Comparison of ENCODE assay signal across 13 cellular contexts in the genomic region with DNA sequence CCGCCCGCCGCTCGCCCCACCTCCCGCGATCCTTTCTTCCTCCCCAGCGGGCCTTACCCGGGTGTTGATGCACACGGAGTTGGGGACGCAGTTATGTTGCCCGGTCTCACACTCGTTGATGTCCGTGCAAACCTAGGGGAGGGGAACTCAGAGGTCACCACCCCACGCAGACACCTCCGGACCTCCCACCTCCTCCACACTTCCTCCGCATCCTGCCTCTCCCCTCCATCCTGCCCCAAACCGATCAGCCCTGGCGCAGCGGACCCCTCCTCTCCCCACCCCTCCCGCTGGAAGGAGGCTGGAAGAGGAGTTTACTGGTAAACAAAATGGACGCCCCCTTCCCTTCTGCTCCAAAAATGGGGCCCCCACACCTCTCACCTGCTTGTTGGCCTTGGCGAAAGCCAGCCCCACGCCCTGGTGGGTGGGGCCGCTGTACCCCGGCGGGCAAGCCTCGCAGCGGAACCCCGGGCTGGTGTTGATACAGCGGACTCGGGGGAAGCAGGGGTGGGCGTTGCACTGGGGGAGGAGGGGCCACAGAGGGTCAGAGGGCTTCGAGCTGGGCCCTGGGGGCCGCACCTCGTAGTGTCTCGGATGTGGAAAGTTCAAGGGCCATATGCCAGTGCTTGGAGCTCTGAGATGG. TPM values are rescaled to one million over a fixed set of nuclear protein-coding genes. Genes with fewer than 3 reads are reported as not detected.
DNase-seq lines count a peak whose midpoint lies in the region; ATAC-seq and TF ChIP-seq lines count a peak whose summit lies in the region.
"Had no signal": no experiment of that assay in that cellular context is flagged by ENCODE, and none has a peak within 500 bp of the region (broad histone marks: within the 10 kb centered on the region; RNA-seq: fewer than 3 reads in every experiment).

No MANE protein-coding gene starts in this region.

- peaks cover 35% of the 10 kb centered on the region for H3K27me3 ChIP-seq in OCI-LY3 (ENCODE audit: low read depth, low read length)
- peaks cover 46 to 97% (median 95%) of the 10 kb centered on the region in 3 experiments for H3K27me3 ChIP-seq in neuronal stem cell (ENCODE audit: control insufficient read depth in 3 of 3, insufficient read depth in 3 of 3, low read depth in 1 of 3, low read length in 3 of 3)

- no peak overlapping the region for H3K27ac Mint-ChIP-seq in Calu3 (ENCODE audit: unreplicated experiment)
- H3K27ac Mint-ChIP-seq in effector memory CD8-positive, alpha-beta T cell, result no peak overlapping the region

- no TSS peak for BruUV-seq in Calu3 (replicated peaks; lab: Mats Ljungman, UMichigan)

- H2AFZ ChIP-seq in OCI-LY3 (ENCODE audit: low read depth, low read length) (no peak overlapping the region), neuronal stem cell (ENCODE audit: low read length) (no peak overlapping the region)

- H3K4me1 ChIP-seq in OCI-LY3 (ENCODE audit: low read length), result peaks cover 31% of the 10 kb centered on the region
- H3K4me1 ChIP-seq in neuronal stem cell (ENCODE audit: control insufficient read depth in 2 of 2, insufficient read depth in 1 of 2, low read depth in 1 of 2, low read length in 2 of 2), result peaks cover 5 to 18% of the 10 kb centered on the region in 2 donors
- H3K4me1 ChIP-seq: foreskin keratinocyte had no signal

- peak overlapping the region; percentile 70 for H2AK5ac ChIP-seq in neuronal stem cell (ENCODE audit: low read depth, low read length)

- peak overlapping the region; percentile 88 for H3K4me2 ChIP-seq in OCI-LY3 (ENCODE audit: low read length)
- no peak overlapping the region for H3K4me2 ChIP-seq in neuronal stem cell (ENCODE audit: insufficient read depth, low read length, poor library complexity, severe bottlenecking)

- H3K4me3 Mint-ChIP-seq in Calu3 (ENCODE audit: low read depth, unreplicated experiment), result peak overlapping the region; percentile 3
- peak overlapping the region; percentile 72 to 92 for H3K4me3 Mint-ChIP-seq in effector memory CD8-positive, alpha-beta T cell

- TF ChIP-seq CTCF in Calu3 (IDR thresholded peaks at IDR 0.05; ENCODE audit: unreplicated experiment) (no peak), OCI-LY3 (IDR thresholded peaks at IDR 0.05; ENCODE audit: low read depth, low read length) (no peak)

- H3K4me3 ChIP-seq in OCI-LY3 (ENCODE audit: low read length) (peak overlapping the region; percentile 75), neuronal stem cell (ENCODE audit: low read length in 2 of 2) (peak overlapping the region in 1 of 2 donors; percentile 14)

- peaks cover 18% of the 10 kb centered on the region for H3K4me1 Mint-ChIP-seq in Calu3 (ENCODE audit: low read depth, unreplicated experiment)
- peaks cover 35 to 36% of the 10 kb centered on the region in 2 donors for H3K4me1 Mint-ChIP-seq in effector memory CD8-positive, alpha-beta T cell (ENCODE audit: low read depth in 2 of 2)

- H3K36me3 ChIP-seq in OCI-LY3 (replicated peaks; ENCODE audit: low read depth, low read length), result no peaks in the 10 kb centered on the region
- H3K36me3 ChIP-seq in neuronal stem cell (replicated peaks in 1 of 2; ENCODE audit: control insufficient read depth in 2 of 2, insufficient read depth in 2 of 2, low read length in 2 of 2), result no peaks in the 10 kb centered on the region
- H3K36me3 ChIP-seq: Peyer's patch had no signal

- H3K27ac ChIP-seq in OCI-LY3 (ENCODE audit: low read length) (no peak overlapping the region), neuronal stem cell (replicated peaks; ENCODE audit: low read length) (no peak overlapping the region)
- H3K27ac ChIP-seq: foreskin keratinocyte, Peyer's patch had no signal

- H3K18ac ChIP-seq in neuronal stem cell (ENCODE audit: low read length), result peak overlapping the region; percentile 80

- H2BK15ac ChIP-seq in neuronal stem cell (ENCODE audit: low read length), result peak overlapping the region; percentile 43

- no peaks in the 10 kb centered on the region for H4K20me1 ChIP-seq in OCI-LY3 (ENCODE audit: insufficient read depth, low read length)

- no CpG with 5 or more reads among the region's 36 CpGs for WGBS in neuronal stem cell (ENCODE audit: extremely low coverage in 2 of 2, insufficient read length in 2 of 2, insufficient replicate concordance in 1 of 2), 2 donors

- no peak overlapping the region for H2BK12ac ChIP-seq in neuronal stem cell (ENCODE audit: low read length)

- no peak overlapping the region for H4K8ac ChIP-seq in neuronal stem cell (ENCODE audit: low read depth, low read length)

- no peak overlapping the region for H2BK120ac ChIP-seq in neuronal stem cell (ENCODE audit: low read depth, low read length)

- H3K14ac ChIP-seq in neuronal stem cell (ENCODE audit: low read length), result no peak overlapping the region

- H2BK5ac ChIP-seq in neuronal stem cell (ENCODE audit: low read length), result peak overlapping the region; percentile 53

- H3K9me3 ChIP-seq in OCI-LY3 (ENCODE audit: insufficient read depth, low read length), result no peaks in the 10 kb centered on the region
- H3K9me3 ChIP-seq in neuronal stem cell (replicated peaks in 1 of 2; ENCODE audit: control insufficient read depth in 2 of 2, insufficient read depth in 1 of 2, low read depth in 1 of 2, low read length in 2 of 2), result peaks cover 0 to 14% of the 10 kb centered on the region in 2 donors

- no peaks in the 10 kb centered on the region for H3K9me3 Mint-ChIP-seq in Calu3 (ENCODE audit: low read depth, unreplicated experiment)
- H3K9me3 Mint-ChIP-seq in effector memory CD8-positive, alpha-beta T cell, result no peaks in the 10 kb centered on the region

- H3K23ac ChIP-seq in neuronal stem cell (ENCODE audit: low read depth, low read length, poor library complexity), result peak overlapping the region; percentile 85

- no peak overlapping the region for H4K91ac ChIP-seq in neuronal stem cell (ENCODE audit: low read depth, low read length, poor library complexity)

- CTCF ChIA-PET in Calu3 (lab: Charles Lee), result no interaction called here

- peaks cover 81% of the 10 kb centered on the region for H3K27me3 Mint-ChIP-seq in Calu3 (ENCODE audit: unreplicated experiment)
- H3K27me3 Mint-ChIP-seq in effector memory CD8-positive, alpha-beta T cell, result peaks cover 69 to 100% of the 10 kb centered on the region in 2 donors

- intact Hi-C loops in Calu3 (cut with micrococcal nuclease; ENCODE audit: unreplicated experiment), result no loop called here

- no peaks in the 10 kb centered on the region for H3K36me3 Mint-ChIP-seq in Calu3 (ENCODE audit: insufficient read depth, unreplicated experiment)
- H3K36me3 Mint-ChIP-seq in effector memory CD8-positive, alpha-beta T cell (ENCODE audit: insufficient read depth), result peaks cover 13% of the 10 kb centered on the region

- H3K9ac ChIP-seq in OCI-LY3 (ENCODE audit: low read length) (no peak overlapping the region), neuronal stem cell (ENCODE audit: low read depth, low read length, poor library complexity) (no peak overlapping the region)

- H3K79me1 ChIP-seq in neuronal stem cell (ENCODE audit: low read depth, low read length), result peaks cover 4% of the 10 kb centered on the region

- H3K4ac ChIP-seq in neuronal stem cell (ENCODE audit: low read length), result no peak overlapping the region

- H3K79me2 ChIP-seq in OCI-LY3 (ENCODE audit: low read length), result no peaks in the 10 kb centered on the region

- no peak for ATAC-seq in effector memory CD8-positive, alpha-beta T cell (replicated peaks)
- ATAC-seq in GM19351 (IDR thresholded peaks at IDR 0.05; ENCODE audit: unreplicated experiment) (no peak), GM18517 (IDR thresholded peaks at IDR 0.05; ENCODE audit: unreplicated experiment) (no peak)
- ATAC-seq: foreskin keratinocyte, left lobe of liver had no signal

- DNase-seq in Calu3, result no peak
- DNase-seq in effector memory CD8-positive, alpha-beta T cell, result no peak
- no peak for DNase-seq in neuronal stem cell (ENCODE audit: low spot score)
- no peak for DNase-seq in cortex of kidney (lab: John Stamatoyannopoulos, UW)
- DNase-seq: activated gamma-delta T cell treated with Interleukin-2 at 50 U/mL for 16 hours, dermis blood vessel endothelial cell, foreskin keratinocyte, Peyer's patch had no signal

RNA-seq across cellular contexts. Expression of gene COMP, which starts 2.2 kb away (rescaled TPM):
- total RNA-seq in Calu3 (2022), result 0.12 TPM in 1 of 2 replicates, not detected in the other
- 0.01 TPM for polyA plus RNA-seq in neuronal stem cell (2013, experiment 1 of 2)
- not detected for polyA plus RNA-seq in neuronal stem cell (2013, experiment 2 of 2)
- total RNA-seq: dermis blood vessel endothelial cell, foreskin keratinocyte, left lobe of liver, M059J had no signal
- polyA plus RNA-seq: foreskin keratinocyte had no signal

RNA-seq across cellular contexts. Expression of gene UPF1, which starts 42.9 kb away (rescaled TPM):
- total RNA-seq in Calu3 (2022), result 57.1 and 62.0 TPM in 2 replicates
- 17.2 TPM for polyA plus RNA-seq in neuronal stem cell (2013, experiment 1 of 2)
- polyA plus RNA-seq in neuronal stem cell (2013, experiment 2 of 2), result 16.5 TPM
